ENCODE assay signal across 1 cellular context in genomic region chr3:186097663-186098451, GRCh38.
TF ChIP-seq lines count a peak whose summit lies in the region.

No MANE protein-coding gene starts in this region.

TF ChIP-seq in HepG2, 621 proteins besides CTCF, POLR2A, EP300 and RAD21 (continued from another document):
- 0 out of 2 replicates have a peak, but pooled peaks have one; percentile 38 for TF ChIP-seq ZBTB44 (CRISPR knock-in tag; IDR thresholded peaks at IDR 0.05)
- no peak; the same call in 1 of the 2 replicates for TF ChIP-seq RBFOX2 (IDR thresholded peaks at IDR 0.05; ENCODE audit: low read depth, low read length)
- TF ChIP-seq PHB2 (IDR thresholded peaks at IDR 0.05; ENCODE audit: partially characterized antibody) = no peak
- no peak for TF ChIP-seq ZNF672 (CRISPR knock-in tag; IDR thresholded peaks at IDR 0.05)
- no peak for TF ChIP-seq ZNF232 (CRISPR knock-in tag; IDR thresholded peaks at IDR 0.05; ENCODE audit: borderline replicate concordance)
- peak; percentile 68; the same call in 1 of the 2 replicates for TF ChIP-seq ZNF615 (CRISPR knock-in tag; IDR thresholded peaks at IDR 0.05; ENCODE audit: borderline replicate concordance)
- no peak for TF ChIP-seq TEAD2 (CRISPR knock-in tag; IDR thresholded peaks at IDR 0.05)
- TF ChIP-seq HOXA7 (CRISPR knock-in tag; IDR thresholded peaks at IDR 0.05) = no peak
- TF ChIP-seq ZNF547 (CRISPR knock-in tag; IDR thresholded peaks at IDR 0.05) = no peak
- no peak for TF ChIP-seq MTF1 (CRISPR knock-in tag; IDR thresholded peaks at IDR 0.05)
- TF ChIP-seq STAG1 (CRISPR knock-in tag; IDR thresholded peaks at IDR 0.05) = no peak
- TF ChIP-seq RBM22 (optimal IDR thresholded peaks at IDR 0.05; ENCODE audit: low read length) = peak; percentile 59
- no peak for TF ChIP-seq ZNF780A (CRISPR knock-in tag; IDR thresholded peaks at IDR 0.05)
- no peak for TF ChIP-seq ZNF879 (CRISPR knock-in tag; IDR thresholded peaks at IDR 0.05)
- TF ChIP-seq ELF4 (CRISPR knock-in tag; IDR thresholded peaks at IDR 0.05; ENCODE audit: borderline replicate concordance) = no peak
- TF ChIP-seq FOXK1 (CRISPR knock-in tag; IDR thresholded peaks at IDR 0.05; ENCODE audit: borderline replicate concordance, low read depth) = peak; percentile 16; the same call in 1 of the 2 replicates
- TF ChIP-seq, protein P1, sequence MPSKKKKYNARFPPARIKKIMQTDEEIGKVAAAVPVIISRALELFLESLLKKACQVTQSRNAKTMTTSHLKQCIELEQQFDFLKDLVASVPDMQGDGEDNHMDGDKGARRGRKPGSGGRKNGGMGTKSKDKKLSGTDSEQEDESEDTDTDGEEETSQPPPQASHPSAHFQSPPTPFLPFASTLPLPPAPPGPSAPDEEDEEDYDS (CRISPR knock-in tag; IDR thresholded peaks at IDR 0.05) = peak; percentile 73
- TF ChIP-seq ZNF414 (CRISPR knock-in tag; IDR thresholded peaks at IDR 0.05) = no peak
- TF ChIP-seq ZNF34 (CRISPR knock-in tag; IDR thresholded peaks at IDR 0.05; ENCODE audit: borderline replicate concordance) = no peak
- TF ChIP-seq ZFP36 (IDR thresholded peaks at IDR 0.05; ENCODE audit: borderline replicate concordance, low read depth, low read length, partially characterized antibody) = no peak
- TF ChIP-seq RCOR2 (CRISPR knock-in tag; IDR thresholded peaks at IDR 0.05) = peak; percentile 56
- TF ChIP-seq KDM3A (CRISPR knock-in tag; IDR thresholded peaks at IDR 0.05; ENCODE audit: low read depth) = no peak
- TF ChIP-seq SNAPC4 (CRISPR knock-in tag; IDR thresholded peaks at IDR 0.05) = no peak
- no peak for TF ChIP-seq ATAD3A (CRISPR knock-in tag; IDR thresholded peaks at IDR 0.05)
- no peak for TF ChIP-seq TAF15 (IDR thresholded peaks at IDR 0.05; ENCODE audit: low read depth, low read length, poor library complexity, severe bottlenecking)
- TF ChIP-seq ZNF660 (CRISPR knock-in tag; IDR thresholded peaks at IDR 0.05; ENCODE audit: borderline replicate concordance, low read depth) = no peak
- TF ChIP-seq TAF1 (CRISPR knock-in tag; IDR thresholded peaks at IDR 0.05) = peak; percentile 66
- no peak for TF ChIP-seq JUNB (CRISPR knock-in tag; IDR thresholded peaks at IDR 0.05; ENCODE audit: borderline replicate concordance)
- peak; percentile 65; the same call in 1 of the 2 replicates for TF ChIP-seq HMG20A (CRISPR knock-in tag; IDR thresholded peaks at IDR 0.05; ENCODE audit: borderline replicate concordance)
- TF ChIP-seq KDM5B (CRISPR knock-in tag; IDR thresholded peaks at IDR 0.05; ENCODE audit: borderline replicate concordance) = no peak
- TF ChIP-seq ZNF670 (CRISPR knock-in tag; IDR thresholded peaks at IDR 0.05; ENCODE audit: borderline replicate concordance) = no peak; the same call in 1 of the 2 replicates
- no peak for TF ChIP-seq RFXAP (CRISPR knock-in tag; IDR thresholded peaks at IDR 0.05; ENCODE audit: borderline replicate concordance)
- peak; percentile 80; the same call in 1 of the 2 replicates for TF ChIP-seq SIN3A (IDR thresholded peaks at IDR 0.05; ENCODE audit: borderline replicate concordance, low read depth, low read length)
- no peak for TF ChIP-seq FOSL1 (CRISPR knock-in tag; IDR thresholded peaks at IDR 0.05; ENCODE audit: borderline replicate concordance)
- peak; percentile 86 for TF ChIP-seq ZNF124 (CRISPR knock-in tag; IDR thresholded peaks at IDR 0.05)
- TF ChIP-seq HNRNPLL (IDR thresholded peaks at IDR 0.05; ENCODE audit: low read depth, low read length, poor library complexity, severe bottlenecking) = peak; percentile 72
- TF ChIP-seq ZFP1 (CRISPR knock-in tag; IDR thresholded peaks at IDR 0.05) = no peak
- TF ChIP-seq ATF1 (CRISPR knock-in tag; IDR thresholded peaks at IDR 0.05) = no peak; the same call in 1 of the 2 replicates
- no peak for TF ChIP-seq NR2C2 (CRISPR knock-in tag; IDR thresholded peaks at IDR 0.05; ENCODE audit: borderline replicate concordance)
- TF ChIP-seq NAIF1 (CRISPR knock-in tag; IDR thresholded peaks at IDR 0.05; ENCODE audit: borderline replicate concordance) = peak; percentile 97
- no peak for TF ChIP-seq MAF1 (CRISPR knock-in tag; IDR thresholded peaks at IDR 0.05; ENCODE audit: borderline replicate concordance)
- no peak; the same call in 1 of the 2 replicates for TF ChIP-seq ZNF546 (CRISPR knock-in tag; conservative IDR thresholded peaks at IDR 0.05)
- no peak for TF ChIP-seq SP2 (CRISPR knock-in tag; IDR thresholded peaks at IDR 0.05)
- TF ChIP-seq AKNA (CRISPR knock-in tag; IDR thresholded peaks at IDR 0.05; ENCODE audit: borderline replicate concordance) = no peak
- TF ChIP-seq SP1 (IDR thresholded peaks at IDR 0.05) = no peak
- TF ChIP-seq SP1 (CRISPR knock-in tag; IDR thresholded peaks at IDR 0.05) = peak; percentile 54; the same call in 1 of the 2 replicates
